31 cellular contexts compared by ENCODE assay signal in the genomic region with DNA sequence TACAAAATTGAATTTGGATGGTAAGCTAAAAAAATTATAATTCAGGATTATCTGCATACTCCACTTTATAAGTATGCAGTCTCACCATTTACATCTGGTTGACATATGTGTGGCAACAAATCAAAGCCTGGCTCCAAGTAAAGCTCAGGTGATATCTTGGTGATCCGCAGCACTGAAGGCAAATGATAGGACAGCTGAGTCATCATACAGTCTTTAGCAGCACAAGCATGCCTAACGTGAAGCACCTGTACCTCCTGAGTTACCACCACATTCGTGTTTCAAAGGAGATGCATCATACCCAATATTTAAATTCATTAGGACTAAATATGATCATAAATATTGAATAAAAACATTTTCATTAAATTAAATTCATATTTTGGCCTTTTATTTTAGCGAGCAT. TPM values are rescaled to one million over a fixed set of nuclear protein-coding genes. Genes with fewer than 3 reads are reported as not detected.
"Had no signal": no experiment of that assay in that cellular context is flagged by ENCODE, and none has a peak within 500 bp of the region (broad histone marks: within the 10 kb centered on the region; RNA-seq: fewer than 3 reads in every experiment).

No MANE protein-coding gene starts in this region.

- ATAC-seq: naive thymus-derived CD8-positive, alpha-beta T cell; natural killer cell treated with Interleukin-12 subunit alpha and Interleukin-12 subunit beta and Interleukin-15 and Interleukin-18, amount 100 ng/mL, for 72 hours; psoas muscle; right cardiac atrium; sciatic nerve; stimulated activated effector memory CD8-positive, alpha-beta T cell treated with anti-CD3 and anti-CD28 coated beads, Interleukin-12 subunit alpha, Interleukin-12 subunit beta, amount 100 ng/mL, for 72 hours; stimulated activated naive B cell treated with anti-CD40 and anti-IgM and Interleukin-4, amounts not matched to agents 10 μg/mL and 1 μg/mL and 100 μg/mL, for 72 hours; upper lobe of right lung had no signal

- H3K79me2 ChIP-seq: parathyroid adenoma had no signal

- H3K36me3 Mint-ChIP-seq: naive B cell; naive thymus-derived CD8-positive, alpha-beta T cell; natural killer cell treated with Interleukin-12 subunit alpha and Interleukin-12 subunit beta and Interleukin-15 and Interleukin-18, amount 100 ng/mL, for 72 hours; stimulated activated effector memory CD8-positive, alpha-beta T cell treated with anti-CD3 and anti-CD28 coated beads, Interleukin-12 subunit alpha, Interleukin-12 subunit beta, amount 100 ng/mL, for 72 hours; type B pancreatic cell had no signal

- H2AFZ ChIP-seq: parathyroid adenoma had no signal

- H3K4me1 Mint-ChIP-seq: naive B cell; naive thymus-derived CD8-positive, alpha-beta T cell; nephron progenitor cell; neural crest cell had no signal

- H3K4me3 ChIP-seq: ovary, psoas muscle, skin epidermis, smooth muscle cell, spleen, stomach, thoracic aorta, thyroid gland, tibial nerve, upper lobe of right lung, uterus had no signal

- H3K27me3 ChIP-seq: ovary, spleen, stomach, thyroid gland, tibial nerve, upper lobe of right lung, uterus had no signal

- H3K9ac ChIP-seq: parathyroid adenoma had no signal

- H3K4me1 ChIP-seq: parathyroid adenoma, psoas muscle, stomach, tibial nerve, upper lobe of right lung, uterus had no signal

- H3K4me2 ChIP-seq: smooth muscle cell had no signal

- H3K9me3 Mint-ChIP-seq: natural killer cell treated with Interleukin-12 subunit alpha and Interleukin-12 subunit beta and Interleukin-15 and Interleukin-18, amount 100 ng/mL, for 72 hours; nephron progenitor cell; neural crest cell; stimulated activated effector memory CD8-positive, alpha-beta T cell treated with anti-CD3 and anti-CD28 coated beads, Interleukin-12 subunit alpha, Interleukin-12 subunit beta, amount 100 ng/mL, for 72 hours; stimulated activated naive B cell treated with anti-CD40 and anti-IgM and Interleukin-4, amounts not matched to agents 10 μg/mL and 1 μg/mL and 100 μg/mL, for 72 hours; stimulated activated naive CD8-positive, alpha-beta T cell treated with anti-CD3 and anti-CD28 coated beads, Interleukin-15, Interleukin-2, amounts not matched to agents 100 ng/mL and 50 ng/mL, for 24 hours; type B pancreatic cell had no signal

- H3K27ac Mint-ChIP-seq: naive B cell; naive thymus-derived CD8-positive, alpha-beta T cell; natural killer cell treated with Interleukin-12 subunit alpha and Interleukin-12 subunit beta and Interleukin-15 and Interleukin-18, amount 100 ng/mL, for 72 hours; nephron progenitor cell; progenitor cell of endocrine pancreas; stimulated activated effector memory CD8-positive, alpha-beta T cell treated with anti-CD3 and anti-CD28 coated beads, Interleukin-12 subunit alpha, Interleukin-12 subunit beta, amount 100 ng/mL, for 72 hours; stimulated activated naive B cell treated with anti-CD40 and anti-IgM and Interleukin-4, amounts not matched to agents 10 μg/mL and 1 μg/mL and 100 μg/mL, for 72 hours; stimulated activated naive CD8-positive, alpha-beta T cell treated with anti-CD3 and anti-CD28 coated beads, Interleukin-15, Interleukin-2, amounts not matched to agents 100 ng/mL and 50 ng/mL, for 24 hours; type B pancreatic cell had no signal

- H3K36me3 ChIP-seq: ovary, spleen, stomach, thoracic aorta, thyroid gland, tibial nerve, upper lobe of right lung, uterus had no signal

- H3K27ac ChIP-seq: ovary, parathyroid adenoma, psoas muscle, skin epidermis, stomach, thoracic aorta, thyroid gland, tibial nerve, upper lobe of right lung, uterus had no signal

- H3K9me3 ChIP-seq: ovary, psoas muscle, spleen, thoracic aorta, thyroid gland, tibial nerve, upper lobe of right lung, uterus had no signal

- DNase-seq: naive B cell; naive thymus-derived CD8-positive, alpha-beta T cell; nephron progenitor cell; occipital lobe; ovary; posterior cingulate gyrus; psoas muscle; right cardiac atrium; spleen; stimulated activated CD4-positive, alpha-beta T cell treated with anti-CD3 and anti-CD28 coated beads, Interleukin-12 subunit alpha, Interleukin-12 subunit beta, amount 100 ng/mL, for 4 hours; stimulated activated CD4-positive, alpha-beta T cell treated with anti-CD3 and anti-CD28 coated beads, Interleukin-1b, Interleukin-23, amount 100 ng/mL, for 48 hours; stimulated activated CD4-positive, alpha-beta T cell treated with anti-CD3 and anti-CD28 coated beads, Interleukin-4, amount 100 ng/mL, for 1 hour; stimulated activated CD4-positive, alpha-beta T cell treated with anti-CD3 and anti-CD28 coated beads, Interleukin-4, amount 100 ng/mL, for 4 hours; stimulated activated naive B cell treated with anti-CD40 and anti-IgM and Interleukin-4, amounts not matched to agents 10 μg/mL and 1 μg/mL and 100 μg/mL, for 72 hours; stimulated activated naive CD4-positive, alpha-beta T cell treated with Interleukin-2 at 50 U/mL for 16 hours; stomach; thyroid gland; upper lobe of right lung; uterus had no signal

- H3K27me3 Mint-ChIP-seq: natural killer cell treated with Interleukin-12 subunit alpha and Interleukin-12 subunit beta and Interleukin-15 and Interleukin-18, amount 100 ng/mL, for 72 hours had no signal

- H3K4me3 Mint-ChIP-seq: naive B cell; naive thymus-derived CD8-positive, alpha-beta T cell; natural killer cell treated with Interleukin-12 subunit alpha and Interleukin-12 subunit beta and Interleukin-15 and Interleukin-18, amount 100 ng/mL, for 72 hours; nephron progenitor cell; neural crest cell; stimulated activated effector memory CD8-positive, alpha-beta T cell treated with anti-CD3 and anti-CD28 coated beads, Interleukin-12 subunit alpha, Interleukin-12 subunit beta, amount 100 ng/mL, for 72 hours; stimulated activated naive B cell treated with anti-CD40 and anti-IgM and Interleukin-4, amounts not matched to agents 10 μg/mL and 1 μg/mL and 100 μg/mL, for 72 hours; stimulated activated naive CD8-positive, alpha-beta T cell treated with anti-CD3 and anti-CD28 coated beads, Interleukin-15, Interleukin-2, amounts not matched to agents 100 ng/mL and 50 ng/mL, for 24 hours; type B pancreatic cell had no signal

RNA-seq across cellular contexts. Expression of gene STX11, which starts 11.8 kb away (rescaled TPM):
- total RNA-seq: neural crest cell, progenitor cell of endocrine pancreas had no signal
